In genomic region chr9:89177021-89177400, GRCh38 we compare ENCODE assay signal across 12 cellular contexts. TPM values are rescaled to one million over a fixed set of nuclear protein-coding genes. Genes with fewer than 3 reads are reported as not detected.
DNase-seq lines count a peak whose midpoint lies in the region; ATAC-seq and TF ChIP-seq lines count a peak whose summit lies in the region.
"Had no signal": no experiment of that assay in that cellular context is flagged by ENCODE, and none has a peak within 500 bp of the region (broad histone marks: within the 10 kb centered on the region; RNA-seq: fewer than 3 reads in every experiment).

No MANE protein-coding gene starts in this region.

- H3K36me3 Mint-ChIP-seq in natural killer cell treated with Interleukin-12 subunit alpha and Interleukin-12 subunit beta and Interleukin-15 and Interleukin-18, amount 100 ng/mL, for 72 hours = peaks cover 6% of the 10 kb centered on the region

- H3K36me3 ChIP-seq in duodenal mucosa (ENCODE audit: control insufficient read depth in 1 of 2, insufficient read depth in 2 of 2, low read length in 2 of 2) = no peaks in the 10 kb centered on the region
- H3K36me3 ChIP-seq in lower lobe of right lung = no peaks in the 10 kb centered on the region
- no peaks in the 10 kb centered on the region for H3K36me3 ChIP-seq in upper lobe of right lung
- H3K36me3 ChIP-seq: BLaER1 treated with 17β-estradiol and CSF1 and Interleukin-3, amounts not matched to agents 10 nM and 100 nM had no signal

- H3K4me1 Mint-ChIP-seq in natural killer cell treated with Interleukin-12 subunit alpha and Interleukin-12 subunit beta and Interleukin-15 and Interleukin-18, amount 100 ng/mL, for 72 hours (ENCODE audit: low read depth in 2 of 2) = peaks cover 13 to 16% of the 10 kb centered on the region in 2 donors

- H3K9ac ChIP-seq in duodenal mucosa (ENCODE audit: low read depth in 1 of 2, low read length in 2 of 2) = no peak overlapping the region
- H3K9ac ChIP-seq: BLaER1 treated with 17β-estradiol and CSF1 and Interleukin-3, amounts not matched to agents 10 nM and 100 nM had no signal

- no peaks in the 10 kb centered on the region for H3K9me3 Mint-ChIP-seq in natural killer cell treated with Interleukin-12 subunit alpha and Interleukin-12 subunit beta and Interleukin-15 and Interleukin-18, amount 100 ng/mL, for 72 hours

- peaks cover 4% of the 10 kb centered on the region for H3K4me1 ChIP-seq in right cardiac atrium (ENCODE audit: control insufficient read depth, insufficient read depth, low read length)
- peaks cover 27% of the 10 kb centered on the region in 2 donors for H3K4me1 ChIP-seq in duodenal mucosa (ENCODE audit: control insufficient read depth in 1 of 2, insufficient read depth in 2 of 2, low read length in 2 of 2)
- H3K4me1 ChIP-seq in lower lobe of right lung = peaks cover 36% of the 10 kb centered on the region
- H3K4me1 ChIP-seq in upper lobe of right lung = peaks cover 15% of the 10 kb centered on the region

- intact Hi-C loops in right cardiac atrium (cut with DNase I) (no loop called here), Right ventricle myocardium superior (cut with DNase I) (no loop called here), lower lobe of right lung (cut with DNase I) (no loop called here), upper lobe of right lung (cut with DNase I) (no loop called here)

- no peak for TF ChIP-seq CTCF in lower lobe of right lung (IDR thresholded peaks at IDR 0.05)
- TF ChIP-seq CTCF in upper lobe of right lung (IDR thresholded peaks at IDR 0.05) = no peak

- H3K27ac Mint-ChIP-seq in natural killer cell treated with Interleukin-12 subunit alpha and Interleukin-12 subunit beta and Interleukin-15 and Interleukin-18, amount 100 ng/mL, for 72 hours = no peak overlapping the region

- no peak overlapping the region for H3K4me3 Mint-ChIP-seq in natural killer cell treated with Interleukin-12 subunit alpha and Interleukin-12 subunit beta and Interleukin-15 and Interleukin-18, amount 100 ng/mL, for 72 hours

- H3K27me3 ChIP-seq in right cardiac atrium (ENCODE audit: control insufficient read depth, insufficient read depth) (no peaks in the 10 kb centered on the region), duodenal mucosa (ENCODE audit: control insufficient read depth in 1 of 2, insufficient read depth in 2 of 2, low read length in 2 of 2) (peaks cover 28 to 29% of the 10 kb centered on the region in 2 donors), lower lobe of right lung (ENCODE audit: low read depth) (peaks cover 32% of the 10 kb centered on the region), upper lobe of right lung (peaks cover 30% of the 10 kb centered on the region)

- peak overlapping the region; percentile 41 for H3K4me3 ChIP-seq in right cardiac atrium (ENCODE audit: low read length)
- H3K4me3 ChIP-seq in duodenal mucosa (ENCODE audit: low read depth in 1 of 2, low read length in 2 of 2) = peak overlapping the region; percentile 34 to 46
- H3K4me3 ChIP-seq in lower lobe of right lung = peak overlapping the region; percentile 61
- H3K4me3 ChIP-seq in upper lobe of right lung = peak overlapping the region; percentile 56
- H3K4me3 ChIP-seq: BLaER1 treated with 17β-estradiol and CSF1 and Interleukin-3, amounts not matched to agents 10 nM and 100 nM had no signal

- H3K27me3 Mint-ChIP-seq in natural killer cell treated with Interleukin-12 subunit alpha and Interleukin-12 subunit beta and Interleukin-15 and Interleukin-18, amount 100 ng/mL, for 72 hours = peaks cover 42 to 69% of the 10 kb centered on the region in 2 donors

- H3K9me3 ChIP-seq in right cardiac atrium (ENCODE audit: control insufficient read depth, low read length) (no peaks in the 10 kb centered on the region), duodenal mucosa (ENCODE audit: control insufficient read depth in 1 of 2, low read length in 2 of 2) (no peaks in the 10 kb centered on the region), lower lobe of right lung (no peaks in the 10 kb centered on the region), upper lobe of right lung (no peaks in the 10 kb centered on the region)
- H3K9me3 ChIP-seq: BLaER1 treated with 17β-estradiol and CSF1 and Interleukin-3, amounts not matched to agents 10 nM and 100 nM had no signal

- no peak for ATAC-seq in right cardiac atrium
- no peak for ATAC-seq in Right ventricle myocardium superior (ENCODE audit: poor library complexity)
- no peak for ATAC-seq in lower lobe of right lung
- no peak for ATAC-seq in upper lobe of right lung
- ATAC-seq in natural killer cell treated with Interleukin-12 subunit alpha and Interleukin-12 subunit beta and Interleukin-15 and Interleukin-18, amount 100 ng/mL, for 72 hours = no peak

- no peak for DNase-seq in right cardiac atrium
- DNase-seq in Right ventricle myocardium superior = no peak
- DNase-seq in lower lobe of right lung = no peak
- DNase-seq in upper lobe of right lung = no peak
- DNase-seq in natural killer cell treated with Interleukin-12 subunit alpha and Interleukin-12 subunit beta and Interleukin-15 and Interleukin-18, amount 100 ng/mL, for 72 hours (ENCODE audit: low spot score) = no peak
- no peak for DNase-seq in NOMO-1 (lab: John Stamatoyannopoulos, UW; ENCODE audit: unreplicated experiment in 2 of 2)
- no peak for DNase-seq in GM03348 (ENCODE audit: low spot score)
- DNase-seq: MM.1S; NK-92 treated with Interleukin-12 subunit alpha and Interleukin-12 subunit beta, amount 100 ng/mL, for 24 hours had no signal

- H3K27ac ChIP-seq in right cardiac atrium (ENCODE audit: low read length) (no peak overlapping the region), duodenal mucosa (ENCODE audit: low read depth, low read length) (no peak overlapping the region), lower lobe of right lung (peak overlapping the region; percentile 81), upper lobe of right lung (peak overlapping the region; percentile 68)
- H3K27ac ChIP-seq: BLaER1 treated with 17β-estradiol and CSF1 and Interleukin-3, amounts not matched to agents 10 nM and 100 nM; VCaP had no signal

- 17% methylated on average over 8 of the region's 8 CpGs for WGBS in right cardiac atrium

RNA-seq across cellular contexts. Expression of gene SHC3, which starts 1.6 kb away (rescaled TPM):
- total RNA-seq in right cardiac atrium (1 to 10 TPM in 3 of 4 donors, under 1 TPM in 1; 0.88 to 3.1 (median 1.5) TPM), Right ventricle myocardium superior (0.35 TPM), lower lobe of right lung (13.2 TPM), upper lobe of right lung (12.9 TPM)
- 0.29 TPM for polyA plus RNA-seq in right cardiac atrium
- total RNA-seq in natural killer cell treated with Interleukin-12 subunit alpha and Interleukin-12 subunit beta and Interleukin-15 and Interleukin-18, amount 100 ng/mL, for 72 hours = not detected

Comparison
In these comparisons a context has a peak if more than half of its experiments do, and no peak if none do; other contexts are left out.
1. H3K27ac ChIP-seq: peak in lower lobe of right lung (single experiment) and upper lobe of right lung (single experiment); none in right cardiac atrium (single experiment) and duodenal mucosa (single experiment).
2. Peak in every context shown above with its lines, with median percentiles within 50 percentile points of each other: H3K4me3 ChIP-seq.